ENCODE assay signal across 1 cellular context in genomic region chr22:37608477-37609239, GRCh38.
TF ChIP-seq lines count a peak whose summit lies in the region.

Gene GGA1 (plus strand): TSS chr22:37608834. CDS start chr22:37608861, 27 bp downstream.

TF ChIP-seq in HepG2, 621 proteins besides CTCF, POLR2A, EP300 and RAD21 (continued from another document and continues in another):
- TF ChIP-seq ZNF18 (CRISPR knock-in tag; IDR thresholded peaks at IDR 0.05; ENCODE audit: insufficient replicate concordance) (no peak), ZNF607 (CRISPR knock-in tag; IDR thresholded peaks at IDR 0.05; ENCODE audit: borderline replicate concordance) (peak; percentile 90), PHF21A (CRISPR knock-in tag; IDR thresholded peaks at IDR 0.05) (peak; percentile 68; the same call in 1 of the 2 replicates), ZNF350 (CRISPR knock-in tag; IDR thresholded peaks at IDR 0.05; ENCODE audit: borderline replicate concordance, low read depth) (peak; percentile 74; the same call in 1 of the 2 replicates), YEATS4 (CRISPR knock-in tag; IDR thresholded peaks at IDR 0.05; ENCODE audit: borderline replicate concordance) (peak; percentile 89), CAMTA2 (CRISPR knock-in tag; IDR thresholded peaks at IDR 0.05; ENCODE audit: borderline replicate concordance) (0 out of 2 replicates have a peak, but pooled peaks have one; percentile 54), MXD1 (CRISPR knock-in tag; IDR thresholded peaks at IDR 0.05) (no peak; the same call in 1 of the 2 replicates), ZNF609 (CRISPR knock-in tag; IDR thresholded peaks at IDR 0.05; ENCODE audit: borderline replicate concordance) (no peak), CBX2 (IDR thresholded peaks at IDR 0.05; ENCODE audit: low read depth, low read length) (no peak), CBX2 (CRISPR knock-in tag; IDR thresholded peaks at IDR 0.05; ENCODE audit: low read depth) (no peak), ZNF784 (CRISPR knock-in tag; IDR thresholded peaks at IDR 0.05; ENCODE audit: borderline replicate concordance) (peak; percentile 67; the same call in 1 of the 2 replicates), LRRFIP1 (CRISPR knock-in tag; conservative IDR thresholded peaks at IDR 0.05) (no peak), ZNF781 (CRISPR knock-in tag; IDR thresholded peaks at IDR 0.05; ENCODE audit: borderline replicate concordance, not compliant biosample characterization) (no peak), SRSF4 (IDR thresholded peaks at IDR 0.05; ENCODE audit: low read depth, low read length, poor library complexity, severe bottlenecking) (no peak), ZNF343 (CRISPR knock-in tag; IDR thresholded peaks at IDR 0.05) (peak; percentile 87; the same call in 1 of the 2 replicates), FOXM1 (CRISPR knock-in tag; IDR thresholded peaks at IDR 0.05) (no peak), TCF12 (IDR thresholded peaks at IDR 0.05) (no peak), TCF12 (CRISPR knock-in tag; IDR thresholded peaks at IDR 0.05) (peak; percentile 71; the same call in 1 of the 2 replicates), ZNF251 (CRISPR knock-in tag; IDR thresholded peaks at IDR 0.05) (no peak), SNAPC5 (CRISPR knock-in tag; IDR thresholded peaks at IDR 0.05; ENCODE audit: borderline replicate concordance) (no peak), TRIM22 (IDR thresholded peaks at IDR 0.05) (no peak), ZBTB37 (CRISPR knock-in tag; IDR thresholded peaks at IDR 0.05) (no peak), NFE2L2 (IDR thresholded peaks at IDR 0.05; ENCODE audit: low read length) (no peak), ZBTB2 (CRISPR knock-in tag; IDR thresholded peaks at IDR 0.05; ENCODE audit: low read depth) (peak; percentile 99), SOX6 (IDR thresholded peaks at IDR 0.05) (no peak), SOX6 (CRISPR knock-in tag; IDR thresholded peaks at IDR 0.05) (peak; percentile 64; the same call in 1 of the 2 replicates), DPF2 (CRISPR knock-in tag; IDR thresholded peaks at IDR 0.05; ENCODE audit: borderline replicate concordance, low read depth) (no peak), GZF1 (CRISPR knock-in tag; IDR thresholded peaks at IDR 0.05) (no peak), NFKBIZ (CRISPR knock-in tag; IDR thresholded peaks at IDR 0.05) (peak; percentile 55; the same call in 1 of the 2 replicates), ZNF710 (CRISPR knock-in tag; IDR thresholded peaks at IDR 0.05; ENCODE audit: borderline replicate concordance) (peak; percentile 15; the same call in 1 of the 2 replicates), RXRB (CRISPR knock-in tag; IDR thresholded peaks at IDR 0.05; ENCODE audit: borderline replicate concordance) (peak; percentile 33; the same call in 1 of the 2 replicates), ZFP91 (CRISPR knock-in tag; IDR thresholded peaks at IDR 0.05; ENCODE audit: borderline replicate concordance) (peak; percentile 99), DBP (CRISPR knock-in tag; IDR thresholded peaks at IDR 0.05; ENCODE audit: not compliant biosample characterization) (no peak), NFE2 (CRISPR knock-in tag; IDR thresholded peaks at IDR 0.05) (no peak), GMEB1 (CRISPR knock-in tag; IDR thresholded peaks at IDR 0.05; ENCODE audit: borderline replicate concordance) (peak; percentile 93)
